9 cellular contexts compared by ENCODE assay signal in the genomic region with DNA sequence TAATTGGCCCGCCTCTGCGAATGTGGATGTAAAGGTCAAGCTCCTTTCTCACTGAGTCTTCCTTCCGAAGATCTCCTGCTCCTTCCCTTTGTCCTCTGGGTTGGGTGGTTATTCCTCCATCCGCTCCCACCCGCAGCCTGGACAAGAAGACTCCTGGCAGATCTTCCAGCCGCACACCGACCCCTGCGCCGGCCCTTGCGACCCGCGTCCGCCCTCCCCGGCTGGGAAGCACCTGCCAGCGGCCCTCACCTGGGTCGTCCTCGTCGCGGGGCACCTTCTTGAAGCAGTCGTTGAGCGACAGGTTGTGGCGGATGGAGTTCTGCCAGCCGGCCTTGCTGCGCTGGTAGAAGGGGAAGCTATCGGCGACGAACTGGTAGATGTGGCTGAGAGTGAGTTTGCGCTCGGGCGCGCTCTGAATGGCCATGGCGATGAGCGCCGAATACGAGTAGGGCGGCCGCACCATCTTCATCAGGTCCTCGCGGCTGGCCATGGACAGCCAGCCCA. TPM values are rescaled to one million over a fixed set of nuclear protein-coding genes. Genes with fewer than 3 reads are reported as not detected.
A peak's percentile ranks its signal among the peaks of the same experiment; 100 is the strongest.
DNase-seq lines count a peak whose midpoint lies in the region; ATAC-seq and TF ChIP-seq lines count a peak whose summit lies in the region.
"Had no signal": no experiment of that assay in that cellular context is flagged by ENCODE, and none has a peak within 500 bp of the region (broad histone marks: within the 10 kb centered on the region; RNA-seq: fewer than 3 reads in every experiment).

No MANE protein-coding gene starts in this region.

- no peak for TF ChIP-seq CTCF in HEK293 (tag by site-specific recombination; IDR thresholded peaks at IDR 0.05)

- peak in 1 of 3 donors; percentile 28 for DNase-seq in CD4-positive, CD25-positive, alpha-beta regulatory T cell
- DNase-seq in activated T-cell treated with anti-CD3 and anti-CD28 coated beads, Interleukin-2, amount 50 U/mL, for 1 hour: peak; percentile 25
- DNase-seq in left kidney (ENCODE audit: low read depth, low spot score): peak; percentile 65
- DNase-seq in aorta: no peak
- DNase-seq in COLO829 (ENCODE audit: low spot score): no peak
- no peak for DNase-seq in NOMO-1 treated with dmso at 0.1 percent for 144 hours (lab: John Stamatoyannopoulos, UW; ENCODE audit: unreplicated experiment)
- DNase-seq in occipital lobe (lab: John Stamatoyannopoulos, UW): no peak
- DNase-seq: foreskin melanocyte had no signal

- peaks cover 41% of the 10 kb centered on the region for H3K27me3 ChIP-seq in CD4-positive, CD25-positive, alpha-beta regulatory T cell (ENCODE audit: control insufficient read depth, insufficient read depth, low read length)
- no peaks in the 10 kb centered on the region for H3K27me3 ChIP-seq in aorta (ENCODE audit: control insufficient read depth in 1 of 2, insufficient read depth in 2 of 2, low read length in 1 of 2)

- peaks cover 2 to 15% (median 7%) of the 10 kb centered on the region in 4 donors for H3K4me1 Mint-ChIP-seq in CD4-positive, CD25-positive, alpha-beta regulatory T cell

- H3K27me3 Mint-ChIP-seq in CD4-positive, CD25-positive, alpha-beta regulatory T cell: peaks cover 71% of the 10 kb centered on the region

- H3K36me3 ChIP-seq in CD4-positive, CD25-positive, alpha-beta regulatory T cell (ENCODE audit: control insufficient read depth, insufficient read depth, low read length): no peaks in the 10 kb centered on the region
- H3K36me3 ChIP-seq in HEK293 (ENCODE audit: control insufficient read depth in 2 of 2, insufficient read depth in 1 of 2, low read length in 2 of 2) (peaks cover 0 to 22% of the 10 kb centered on the region in 2 experiments; a peak in 1 of 3 replicates), aorta (ENCODE audit: control insufficient read depth in 1 of 2, insufficient read depth in 2 of 2, low read length in 1 of 2) (no peaks in the 10 kb centered on the region)

- peaks cover 0 to 4% of the 10 kb centered on the region in 2 experiments for H3K9me3 ChIP-seq in CD4-positive, CD25-positive, alpha-beta regulatory T cell (ENCODE audit: control insufficient read depth in 2 of 2, low read length in 2 of 2)
- H3K9me3 ChIP-seq in HEK293 (ENCODE audit: control insufficient read depth, insufficient read depth, low read depth, low read length) (no peaks in the 10 kb centered on the region), aorta (ENCODE audit: control insufficient read depth, low read length) (no peaks in the 10 kb centered on the region)

- H3K4me1 ChIP-seq in CD4-positive, CD25-positive, alpha-beta regulatory T cell (ENCODE audit: control insufficient read depth, insufficient read depth, low read length, poor library complexity, severe bottlenecking): peaks cover 10% of the 10 kb centered on the region
- H3K4me1 ChIP-seq in HEK293 (ENCODE audit: control insufficient read depth, insufficient read depth, low read length) (0 out of 2 replicates have a peak, but pooled peaks cover 2% of the 10 kb centered on the region), aorta (ENCODE audit: control insufficient read depth in 1 of 2, insufficient read depth in 2 of 2, low read length in 2 of 2) (no peaks in the 10 kb centered on the region)

- H3K36me3 Mint-ChIP-seq in CD4-positive, CD25-positive, alpha-beta regulatory T cell: no peaks in the 10 kb centered on the region

- H3K4me3 Mint-ChIP-seq in CD4-positive, CD25-positive, alpha-beta regulatory T cell: peak overlapping the region; percentile 46 to 88 (median 73)

- POLR2A ChIA-PET in HEK293 (lab: Yijun Ruan, JAX): interaction anchor here (0.6 to 2.0 kb wide), 2 partner anchors 9 to 16 kb away, joined by 3 to 4 read pairs; no protein-coding TSS in a partner anchor

- 4% methylated on average over 36 to 39 of the region's 39 CpGs for WGBS in aorta, 2 donors

- peak; percentile 35 to 57 for ATAC-seq in CD4-positive, CD25-positive, alpha-beta regulatory T cell (ENCODE audit: low read depth in 2 of 2)
- ATAC-seq in aorta (ENCODE audit: low FRiP score): no peak

- no peak overlapping the region for H3K27ac ChIP-seq in CD4-positive, CD25-positive, alpha-beta regulatory T cell (ENCODE audit: insufficient read depth, low read length, poor library complexity, severe bottlenecking)
- H3K27ac ChIP-seq in HEK293 (ENCODE audit: extremely low read depth, low read depth, low read length): peak overlapping the region; percentile 52; the same call in 1 of the 2 replicates
- H3K27ac ChIP-seq in aorta (ENCODE audit: low read depth in 1 of 2, low read length in 2 of 2): no peak overlapping the region

- no peak overlapping the region for H3K4me3 ChIP-seq in CD4-positive, CD25-positive, alpha-beta regulatory T cell (ENCODE audit: low read depth, low read length)
- H3K4me3 ChIP-seq in HEK293 (ENCODE audit: low read depth, low read length): peak overlapping the region; percentile 76
- H3K4me3 ChIP-seq in aorta (ENCODE audit: low read length in 2 of 2): peak overlapping the region in 1 of 2 donors; percentile 41

- peaks cover 0 to 3% (median 0%) of the 10 kb centered on the region in 7 donors for H3K9me3 Mint-ChIP-seq in CD4-positive, CD25-positive, alpha-beta regulatory T cell

- no peak overlapping the region for H3K27ac Mint-ChIP-seq in CD4-positive, CD25-positive, alpha-beta regulatory T cell

- intact Hi-C loops in aorta (cut with DNase I): no loop called here

- CTCF ChIA-PET in HEK293 (lab: Yijun Ruan, JAX): interaction anchor here (0.6 to 1.3 kb wide), 4 partner anchors 16 to 268 kb away, joined by 3 to 6 read pairs (median 4); no protein-coding TSS in a partner anchor

TF ChIP-seq in HEK293, 187 proteins besides CTCF, POLR2A, EP300 and RAD21 (continues in another document):
- TF ChIP-seq HOXD13 (CRISPR knock-in tag; IDR thresholded peaks at IDR 0.05; ENCODE audit: borderline replicate concordance) (no peak), RBAK (tag by site-specific recombination; IDR thresholded peaks at IDR 0.05) (no peak), GLIS2 (tag by site-specific recombination; IDR thresholded peaks at IDR 0.05) (peak; percentile 41; the same call in 1 of the 2 replicates), ZNF660 (tag by site-specific recombination; IDR thresholded peaks at IDR 0.05) (no peak), KLF9 (tag by site-specific recombination; IDR thresholded peaks at IDR 0.05; ENCODE audit: low read depth) (no peak), SP3 (tag by site-specific recombination; IDR thresholded peaks at IDR 0.05) (no peak), ZNF791 (tag by site-specific recombination; IDR thresholded peaks at IDR 0.05) (no peak), SCRT1 (tag by site-specific recombination; IDR thresholded peaks at IDR 0.05; ENCODE audit: borderline replicate concordance) (0 out of 2 replicates have a peak, but pooled peaks have one; percentile 28), OSR2 (tag by site-specific recombination; IDR thresholded peaks at IDR 0.05) (no peak), ZNF2 (tag by site-specific recombination; IDR thresholded peaks at IDR 0.05) (no peak), ZNF10 (tag by site-specific recombination; IDR thresholded peaks at IDR 0.05) (no peak), ZNF600 (tag by site-specific recombination; IDR thresholded peaks at IDR 0.05) (peak; percentile 23; the same call in 1 of the 2 replicates), ELK4 (IDR thresholded peaks at IDR 0.05; ENCODE audit: borderline replicate concordance, low read depth, low read length) (no peak), ZNF501 (tag by site-specific recombination; IDR thresholded peaks at IDR 0.05) (no peak), ZNF211 (tag by site-specific recombination; IDR thresholded peaks at IDR 0.05; ENCODE audit: low read depth) (no peak), ZNF350 (tag by site-specific recombination; IDR thresholded peaks at IDR 0.05) (no peak), YY2 (tag by site-specific recombination; IDR thresholded peaks at IDR 0.05) (no peak)
- TF ChIP-seq, protein P1, sequence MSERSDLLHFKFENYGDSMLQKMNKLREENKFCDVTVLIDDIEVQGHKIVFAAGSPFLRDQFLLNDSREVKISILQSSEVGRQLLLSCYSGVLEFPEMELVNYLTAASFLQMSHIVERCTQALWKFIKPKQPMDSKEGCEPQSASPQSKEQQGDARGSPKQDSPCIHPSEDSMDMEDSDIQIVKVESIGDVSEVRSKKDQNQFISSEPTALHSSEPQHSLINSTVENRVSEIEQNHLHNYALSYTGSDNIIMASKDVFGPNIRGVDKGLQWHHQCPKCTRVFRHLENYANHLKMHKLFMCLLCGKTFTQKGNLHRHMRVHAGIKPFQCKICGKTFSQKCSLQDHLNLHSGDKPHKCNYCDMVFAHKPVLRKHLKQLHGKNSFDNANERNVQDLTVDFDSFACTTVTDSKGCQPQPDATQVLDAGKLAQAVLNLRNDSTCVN (tag by site-specific recombination; optimal IDR thresholded peaks at IDR 0.05): peak; percentile 63

RNA-seq across cellular contexts. Expression of gene FOXI3, which starts 0.8 kb away (rescaled TPM):
- total RNA-seq in CD4-positive, CD25-positive, alpha-beta regulatory T cell: not detected
- not detected for polyA plus RNA-seq in CD4-positive, CD25-positive, alpha-beta regulatory T cell
- not detected for total RNA-seq in aorta
- polyA plus RNA-seq in aorta: not detected
- 0.47 TPM for total RNA-seq in occipital lobe

Comparison
In these comparisons a context has a peak if more than half of its experiments do, and no peak if none do; other contexts are left out.
1. DNase-seq: peak in activated T-cell treated with anti-CD3 and anti-CD28 coated beads, Interleukin-2, amount 50 U/mL, for 1 hour (single experiment) and left kidney (single experiment); none in aorta (0 of 2), COLO829 (single experiment), NOMO-1 treated with dmso at 0.1 percent for 144 hours (single experiment) and occipital lobe (single experiment).